In genomic region chr12:32272465-32272864, GRCh38 we compare ENCODE assay signal across 12 cellular contexts.
DNase-seq lines count a peak whose midpoint lies in the region; ATAC-seq, FAIRE-seq and TF ChIP-seq lines count a peak whose summit lies in the region.
"Had no signal": no experiment of that assay in that cellular context is flagged by ENCODE, and none has a peak within 500 bp of the region (broad histone marks: within the 10 kb centered on the region; RNA-seq: fewer than 3 reads in every experiment).

No MANE protein-coding gene starts in this region.

- no peaks in the 10 kb centered on the region for H3K9me3 ChIP-seq in SK-N-SH
- H3K9me3 ChIP-seq: MG63 had no signal

- POLR2A ChIA-PET in SK-N-SH (lab: Yijun Ruan, JAX) = no interaction called here

- no peak overlapping the region for H2AFZ ChIP-seq in SK-N-SH (ENCODE audit: low read depth)

- H3K4me1 Mint-ChIP-seq in activated T-cell treated with anti-CD3 and anti-CD28 coated beads, Interleukin-2, amount 50 U/mL, for 24 hours (ENCODE audit: low read depth) = peaks cover 23% of the 10 kb centered on the region
- peaks cover 28% of the 10 kb centered on the region for H3K4me1 Mint-ChIP-seq in activated naive CD8-positive, alpha-beta T cell treated with anti-CD3 and anti-CD28 coated beads for 36 hours
- peaks cover 18% of the 10 kb centered on the region for H3K4me1 Mint-ChIP-seq in stimulated activated naive CD8-positive, alpha-beta T cell treated with anti-CD3 and anti-CD28 coated beads, Interleukin-15, amount 100 ng/mL, for 72 hours

- H3K9me3 Mint-ChIP-seq in activated T-cell treated with anti-CD3 and anti-CD28 coated beads, Interleukin-2, amount 50 U/mL, for 24 hours = no peaks in the 10 kb centered on the region
- no peaks in the 10 kb centered on the region for H3K9me3 Mint-ChIP-seq in activated naive CD8-positive, alpha-beta T cell treated with anti-CD3 and anti-CD28 coated beads for 36 hours
- H3K9me3 Mint-ChIP-seq in stimulated activated naive CD8-positive, alpha-beta T cell treated with anti-CD3 and anti-CD28 coated beads, Interleukin-15, amount 100 ng/mL, for 72 hours = no peaks in the 10 kb centered on the region

- no peak overlapping the region for H3K4me3 Mint-ChIP-seq in activated T-cell treated with anti-CD3 and anti-CD28 coated beads, Interleukin-2, amount 50 U/mL, for 24 hours
- peak overlapping the region; percentile 65 for H3K4me3 Mint-ChIP-seq in activated naive CD8-positive, alpha-beta T cell treated with anti-CD3 and anti-CD28 coated beads for 36 hours
- peak overlapping the region; percentile 66 to 79 for H3K4me3 Mint-ChIP-seq in stimulated activated naive CD8-positive, alpha-beta T cell treated with anti-CD3 and anti-CD28 coated beads, Interleukin-15, amount 100 ng/mL, for 72 hours

- no peak for TF ChIP-seq CTCF in GM20000 (IDR thresholded peaks at IDR 0.05; ENCODE audit: extremely low read depth, missing control alignments)
- no peak for TF ChIP-seq CTCF in SK-N-SH (IDR thresholded peaks at IDR 0.05)

- H3K4me3 ChIP-seq in SK-N-SH (ENCODE audit: low read depth in 2 of 2, low read length in 1 of 2) = no peak overlapping the region
- H3K4me3 ChIP-seq: MG63 had no signal

- H3K9me2 ChIP-seq in SK-N-SH = no peaks in the 10 kb centered on the region

- no peak overlapping the region for H3K27ac ChIP-seq in SK-N-SH (ENCODE audit: low read depth in 2 of 2, low read length in 1 of 2)

- no peaks in the 10 kb centered on the region for H3K36me3 Mint-ChIP-seq in activated T-cell treated with anti-CD3 and anti-CD28 coated beads, Interleukin-2, amount 50 U/mL, for 24 hours (ENCODE audit: low read depth)
- H3K36me3 Mint-ChIP-seq in activated naive CD8-positive, alpha-beta T cell treated with anti-CD3 and anti-CD28 coated beads for 36 hours = no peaks in the 10 kb centered on the region

- H3K4me2 ChIP-seq in SK-N-SH = no peak overlapping the region

- H3K4me1 ChIP-seq in SK-N-SH (ENCODE audit: control insufficient read depth in 1 of 2, insufficient read depth in 2 of 2, low read depth in 1 of 2, low read length in 1 of 2) = peaks cover 19 to 29% of the 10 kb centered on the region in 2 experiments

- H3K27me3 Mint-ChIP-seq in activated T-cell treated with anti-CD3 and anti-CD28 coated beads, Interleukin-2, amount 50 U/mL, for 24 hours = no peaks in the 10 kb centered on the region
- H3K27me3 Mint-ChIP-seq in activated naive CD8-positive, alpha-beta T cell treated with anti-CD3 and anti-CD28 coated beads for 36 hours = no peaks in the 10 kb centered on the region
- H3K27me3 Mint-ChIP-seq in stimulated activated naive CD8-positive, alpha-beta T cell treated with anti-CD3 and anti-CD28 coated beads, Interleukin-15, amount 100 ng/mL, for 72 hours = no peaks in the 10 kb centered on the region

- no peak for TF ChIP-seq EP300 in SK-N-SH (IDR thresholded peaks at IDR 0.05; ENCODE audit: borderline replicate concordance in 1 of 2, low read depth in 1 of 2, low read length in 1 of 2)

- no peak for FAIRE-seq in frontal cortex (lab: Jason Lieb, UNC)

- 98% methylated on average over 2 of the region's 2 CpGs for WGBS in SK-N-SH (ENCODE audit: low lambda C conversion rate)

- H4K20me1 ChIP-seq in SK-N-SH (ENCODE audit: insufficient read depth) = no peaks in the 10 kb centered on the region

- no peak for DNase-seq in activated T-cell treated with anti-CD3 and anti-CD28 coated beads, Interleukin-2, amount 50 U/mL, for 24 hours
- DNase-seq in activated T-cell treated with anti-CD3 and anti-CD28 coated beads, Interleukin-2, amount 50 U/mL, for 48 hours = no peak
- no peak for DNase-seq in activated naive CD8-positive, alpha-beta T cell treated with anti-CD3 and anti-CD28 coated beads for 36 hours
- no peak for DNase-seq in stimulated activated naive CD8-positive, alpha-beta T cell treated with anti-CD3 and anti-CD28 coated beads, Interleukin-15, amount 100 ng/mL, for 72 hours
- DNase-seq in frontal cortex (ENCODE audit: low spot score in 2 of 2) (no peak), GM20000 (ENCODE audit: low spot score) (no peak), SK-N-SH (no peak)
- DNase-seq: GDM1, MG63, NCI-H524, Right ventricle myocardium superior had no signal

- TF ChIP-seq RAD21 in SK-N-SH (IDR thresholded peaks at IDR 0.05; ENCODE audit: low read length) = no peak

- no peak overlapping the region for H3K9ac ChIP-seq in SK-N-SH

- peak; percentile 47 for ATAC-seq in HG02885 (IDR thresholded peaks at IDR 0.05; ENCODE audit: poor library complexity, unreplicated experiment)
- ATAC-seq in stimulated activated naive CD8-positive, alpha-beta T cell treated with anti-CD3 and anti-CD28 coated beads, Interleukin-15, amount 100 ng/mL, for 72 hours = no peak

- H3F3A ChIP-seq in SK-N-SH (replicated peaks; ENCODE audit: insufficient read depth) = peaks cover 9% of the 10 kb centered on the region

- H3K27me3 ChIP-seq in SK-N-SH (ENCODE audit: insufficient read depth) = no peaks in the 10 kb centered on the region
- H3K27me3 ChIP-seq: MG63 had no signal

- peak overlapping the region; percentile 91 for H3K27ac Mint-ChIP-seq in activated T-cell treated with anti-CD3 and anti-CD28 coated beads, Interleukin-2, amount 50 U/mL, for 24 hours
- peak overlapping the region; percentile 94 for H3K27ac Mint-ChIP-seq in activated naive CD8-positive, alpha-beta T cell treated with anti-CD3 and anti-CD28 coated beads for 36 hours
- H3K27ac Mint-ChIP-seq in stimulated activated naive CD8-positive, alpha-beta T cell treated with anti-CD3 and anti-CD28 coated beads, Interleukin-15, amount 100 ng/mL, for 72 hours = peak overlapping the region; percentile 64 to 89

- peaks cover 0 to 3% of the 10 kb centered on the region in 2 experiments for H3K36me3 ChIP-seq in SK-N-SH (replicated peaks in 1 of 2; ENCODE audit: control insufficient read depth in 1 of 2, insufficient read depth in 2 of 2, low read length in 1 of 2)

- no peaks in the 10 kb centered on the region for H3K79me2 ChIP-seq in SK-N-SH (ENCODE audit: insufficient read depth)

- CTCF ChIA-PET in SK-N-SH (lab: Yijun Ruan, JAX) = interaction anchor here (1.0 kb wide), 1 partner anchor 20 kb away, joined by 3 read pairs; no protein-coding TSS in a partner anchor

TF ChIP-seq in SK-N-SH, 30 proteins besides CTCF, POLR2A, EP300 and RAD21 (continues in another document):
- TF ChIP-seq MEF2A (IDR thresholded peaks at IDR 0.05; ENCODE audit: borderline replicate concordance, low read depth) = no peak
- no peak for TF ChIP-seq FOXJ3 (CRISPR knock-in tag; IDR thresholded peaks at IDR 0.05)
- no peak for TF ChIP-seq MAX (IDR thresholded peaks at IDR 0.05; ENCODE audit: low read depth)
- no peak for TF ChIP-seq RXRA (IDR thresholded peaks at IDR 0.05; ENCODE audit: borderline replicate concordance, low read depth)
- no peak for TF ChIP-seq GATA2 (CRISPR knock-in tag; IDR thresholded peaks at IDR 0.05)
- TF ChIP-seq ZBTB33 (IDR thresholded peaks at IDR 0.05; ENCODE audit: borderline replicate concordance, low read depth) = no peak
- no peak for TF ChIP-seq EZH2phosphoT487 (IDR thresholded peaks at IDR 0.05; ENCODE audit: borderline replicate concordance, low read depth)
- TF ChIP-seq CHD2 (IDR thresholded peaks at IDR 0.05; ENCODE audit: low read length, partially characterized antibody) = no peak
- TF ChIP-seq FOSL2 (IDR thresholded peaks at IDR 0.05; ENCODE audit: borderline replicate concordance, low read depth) = no peak
- TF ChIP-seq REST (IDR thresholded peaks at IDR 0.05; ENCODE audit: low read depth, low read length) = no peak
- TF ChIP-seq SIN3A (IDR thresholded peaks at IDR 0.05; ENCODE audit: borderline replicate concordance, low read depth, low read length) = no peak
